In genomic region chr7:66869660-66870450, GRCh38 we compare ENCODE assay signal across 19 cellular contexts. TPM values are rescaled to one million over a fixed set of nuclear protein-coding genes. Genes with fewer than 3 reads are reported as not detected.
DNase-seq lines count a peak whose midpoint lies in the region; ATAC-seq and TF ChIP-seq lines count a peak whose summit lies in the region.
"Had no signal": no experiment of that assay in that cellular context is flagged by ENCODE, and none has a peak within 500 bp of the region (broad histone marks: within the 10 kb centered on the region; RNA-seq: fewer than 3 reads in every experiment).

No MANE protein-coding gene starts in this region.

- H3K27me3 ChIP-seq in HUES64 (ENCODE audit: insufficient read depth, low read length) (no peaks in the 10 kb centered on the region), gastrocnemius medialis (no peaks in the 10 kb centered on the region)
- H3K27me3 ChIP-seq: brain microvascular endothelial cell, testis had no signal

- H3K9ac ChIP-seq in HUES64 (ENCODE audit: low read depth, low read length) = no peak overlapping the region

- DNase-seq in activated T-cell treated with anti-CD3 and anti-CD28 coated beads, Interleukin-2, amount 50 U/mL, for 24 hours = no peak
- DNase-seq in activated T-cell treated with anti-CD3 and anti-CD28 coated beads for 4 hours (no peak), gastrocnemius medialis (no peak)
- DNase-seq in stimulated activated effector memory CD8-positive, alpha-beta T cell treated with anti-CD3 and anti-CD28 coated beads, Interleukin-12 subunit alpha, Interleukin-12 subunit beta, amount 100 ng/mL, for 72 hours (ENCODE audit: low spot score in 2 of 2) = no peak
- DNase-seq: activated CD4-positive, CD25-positive, alpha-beta regulatory T cell treated with anti-CD3 and anti-CD28 coated beads, Interleukin-2, amount 50 U/mL, for 72 hours; activated CD8-positive, alpha-beta memory T cell treated with anti-CD3 and anti-CD28 coated beads, Interleukin-2, amount 50 U/mL, for 48 hours; activated naive CD8-positive, alpha-beta T cell treated with anti-CD3 and anti-CD28 coated beads, Interleukin-2, amount 10 ng/mL, durations not matched to agents 7 days and 5 days; brain microvascular endothelial cell; naive thymus-derived CD4-positive, alpha-beta T cell; NCI-H1436 treated with DMSO at 0.1 percent for 48 hours; NCI-H345; stimulated activated CD4-positive, alpha-beta T cell treated with anti-CD3 and anti-CD28 coated beads, Interleukin-12 subunit alpha, Interleukin-12 subunit beta, amount 100 ng/mL, for 4 hours; T-helper 2 cell; testis had no signal

- peak overlapping the region; percentile 84 for H3K27ac Mint-ChIP-seq in activated T-cell treated with anti-CD3 and anti-CD28 coated beads, Interleukin-2, amount 50 U/mL, for 24 hours
- peak overlapping the region; percentile 72 for H3K27ac Mint-ChIP-seq in activated T-helper 17 cell treated with anti-CD3 and anti-CD28 coated beads, Interleukin-2, amount 50 U/mL, for 72 hours
- peak overlapping the region; percentile 1 for H3K27ac Mint-ChIP-seq in stimulated activated effector memory CD8-positive, alpha-beta T cell treated with anti-CD3 and anti-CD28 coated beads, Interleukin-12 subunit alpha, Interleukin-12 subunit beta, amount 100 ng/mL, for 72 hours
- H3K27ac Mint-ChIP-seq: activated naive CD8-positive, alpha-beta T cell treated with anti-CD3 and anti-CD28 coated beads, Interleukin-2, amount 10 ng/mL, durations not matched to agents 7 days and 5 days; naive thymus-derived CD4-positive, alpha-beta T cell had no signal

- peaks cover 29% of the 10 kb centered on the region for H3K4me1 ChIP-seq in HUES64 (ENCODE audit: insufficient read depth, low read length)
- H3K4me1 ChIP-seq in gastrocnemius medialis = peaks cover 0 to 3% of the 10 kb centered on the region in 2 donors
- H3K4me1 ChIP-seq: testis had no signal

- peaks cover 15% of the 10 kb centered on the region for H3K4me1 Mint-ChIP-seq in activated T-cell treated with anti-CD3 and anti-CD28 coated beads, Interleukin-2, amount 50 U/mL, for 24 hours (ENCODE audit: low read depth)
- peaks cover 6% of the 10 kb centered on the region for H3K4me1 Mint-ChIP-seq in activated T-helper 17 cell treated with anti-CD3 and anti-CD28 coated beads, Interleukin-2, amount 50 U/mL, for 72 hours
- H3K4me1 Mint-ChIP-seq in stimulated activated effector memory CD8-positive, alpha-beta T cell treated with anti-CD3 and anti-CD28 coated beads, Interleukin-12 subunit alpha, Interleukin-12 subunit beta, amount 100 ng/mL, for 72 hours = no peaks in the 10 kb centered on the region
- H3K4me1 Mint-ChIP-seq: activated naive CD8-positive, alpha-beta T cell treated with anti-CD3 and anti-CD28 coated beads, Interleukin-2, amount 10 ng/mL, durations not matched to agents 7 days and 5 days had no signal

- H3K36me3 ChIP-seq in HUES64 (ENCODE audit: insufficient read depth, low read length) (no peaks in the 10 kb centered on the region), gastrocnemius medialis (no peaks in the 10 kb centered on the region)
- H3K36me3 ChIP-seq: brain microvascular endothelial cell had no signal

- peaks cover 23% of the 10 kb centered on the region for H3K36me3 Mint-ChIP-seq in activated T-cell treated with anti-CD3 and anti-CD28 coated beads, Interleukin-2, amount 50 U/mL, for 24 hours (ENCODE audit: low read depth)
- peaks cover 5% of the 10 kb centered on the region for H3K36me3 Mint-ChIP-seq in activated T-helper 17 cell treated with anti-CD3 and anti-CD28 coated beads, Interleukin-2, amount 50 U/mL, for 72 hours (ENCODE audit: low read depth)
- H3K36me3 Mint-ChIP-seq in stimulated activated effector memory CD8-positive, alpha-beta T cell treated with anti-CD3 and anti-CD28 coated beads, Interleukin-12 subunit alpha, Interleukin-12 subunit beta, amount 100 ng/mL, for 72 hours = no peaks in the 10 kb centered on the region

- H3K9me3 ChIP-seq in HUES64 (ENCODE audit: insufficient read depth, low read depth, low read length) = no peaks in the 10 kb centered on the region
- no peaks in the 10 kb centered on the region for H3K9me3 ChIP-seq in gastrocnemius medialis
- H3K9me3 ChIP-seq: testis had no signal

- in situ Hi-C loops in gastrocnemius medialis (cut with MboI; ENCODE audit: low sequenced_read_pairs in 4 of 4) = no loop called here

- TF ChIP-seq POLR2A in gastrocnemius medialis (IDR thresholded peaks at IDR 0.05) = no peak

- H3K4me3 Mint-ChIP-seq in activated T-cell treated with anti-CD3 and anti-CD28 coated beads, Interleukin-2, amount 50 U/mL, for 24 hours = no peak overlapping the region
- H3K4me3 Mint-ChIP-seq in activated T-helper 17 cell treated with anti-CD3 and anti-CD28 coated beads, Interleukin-2, amount 50 U/mL, for 72 hours = peak overlapping the region; percentile 1
- H3K4me3 Mint-ChIP-seq in stimulated activated effector memory CD8-positive, alpha-beta T cell treated with anti-CD3 and anti-CD28 coated beads, Interleukin-12 subunit alpha, Interleukin-12 subunit beta, amount 100 ng/mL, for 72 hours = no peak overlapping the region
- H3K4me3 Mint-ChIP-seq: activated naive CD8-positive, alpha-beta T cell treated with anti-CD3 and anti-CD28 coated beads, Interleukin-2, amount 10 ng/mL, durations not matched to agents 7 days and 5 days; naive thymus-derived CD4-positive, alpha-beta T cell had no signal

- 74% methylated on average over 5 of the region's 5 CpGs for WGBS in HUES64

- peak; percentile 91 for ATAC-seq in activated T-helper 17 cell treated with anti-CD3 and anti-CD28 coated beads, Interleukin-2, amount 50 U/mL, for 72 hours (replicated peaks)
- peak; percentile 71 for ATAC-seq in stimulated activated effector memory CD8-positive, alpha-beta T cell treated with anti-CD3 and anti-CD28 coated beads, Interleukin-12 subunit alpha, Interleukin-12 subunit beta, amount 100 ng/mL, for 72 hours
- ATAC-seq in GM19455 (IDR thresholded peaks at IDR 0.05; ENCODE audit: unreplicated experiment) = no peak
- ATAC-seq in gastrocnemius medialis = no peak
- ATAC-seq in HG03175 (IDR thresholded peaks at IDR 0.05; ENCODE audit: unreplicated experiment) = no peak
- ATAC-seq: naive thymus-derived CD4-positive, alpha-beta T cell had no signal

- intact Hi-C loops in gastrocnemius medialis (cut with DNase I; ENCODE audit: low total_unique reads) = no loop called here

- no peaks in the 10 kb centered on the region for H3K27me3 Mint-ChIP-seq in activated T-cell treated with anti-CD3 and anti-CD28 coated beads, Interleukin-2, amount 50 U/mL, for 24 hours
- H3K27me3 Mint-ChIP-seq in activated T-helper 17 cell treated with anti-CD3 and anti-CD28 coated beads, Interleukin-2, amount 50 U/mL, for 72 hours = no peaks in the 10 kb centered on the region
- H3K27me3 Mint-ChIP-seq: activated naive CD8-positive, alpha-beta T cell treated with anti-CD3 and anti-CD28 coated beads, Interleukin-2, amount 10 ng/mL, durations not matched to agents 7 days and 5 days; naive thymus-derived CD4-positive, alpha-beta T cell had no signal

- H3K4me3 ChIP-seq in HUES64 (ENCODE audit: low read length) = no peak overlapping the region
- H3K4me3 ChIP-seq in gastrocnemius medialis = no peak overlapping the region
- H3K4me3 ChIP-seq: coronary artery, testis had no signal

- TF ChIP-seq CTCF in gastrocnemius medialis (IDR thresholded peaks at IDR 0.05 in 4 of 5, conservative IDR thresholded peaks at IDR 0.05 in 1 of 5) = no peak

- peak overlapping the region; percentile 9; the same call in 1 of the 2 replicates for H3K27ac ChIP-seq in HUES64 (ENCODE audit: low read depth, low read length)
- no peak overlapping the region for H3K27ac ChIP-seq in gastrocnemius medialis
- H3K27ac ChIP-seq: brain microvascular endothelial cell, coronary artery, testis had no signal

- H3K9me3 Mint-ChIP-seq in activated T-cell treated with anti-CD3 and anti-CD28 coated beads, Interleukin-2, amount 50 U/mL, for 24 hours = no peaks in the 10 kb centered on the region
- no peaks in the 10 kb centered on the region for H3K9me3 Mint-ChIP-seq in activated T-helper 17 cell treated with anti-CD3 and anti-CD28 coated beads, Interleukin-2, amount 50 U/mL, for 72 hours
- no peaks in the 10 kb centered on the region for H3K9me3 Mint-ChIP-seq in stimulated activated effector memory CD8-positive, alpha-beta T cell treated with anti-CD3 and anti-CD28 coated beads, Interleukin-12 subunit alpha, Interleukin-12 subunit beta, amount 100 ng/mL, for 72 hours
- H3K9me3 Mint-ChIP-seq: activated naive CD8-positive, alpha-beta T cell treated with anti-CD3 and anti-CD28 coated beads, Interleukin-2, amount 10 ng/mL, durations not matched to agents 7 days and 5 days; naive thymus-derived CD4-positive, alpha-beta T cell had no signal

RNA-seq across cellular contexts. Expression of gene TMEM248, which starts 51.2 kb away (rescaled TPM):
- 34.5 TPM for polyA plus RNA-seq in HUES64 (2013, experiment 1 of 2)
- 34.6 TPM for polyA plus RNA-seq in HUES64 (2013, experiment 2 of 2)
- 10 to 100 TPM; 67.4 to 85.7 TPM for total RNA-seq in activated T-helper 17 cell treated with anti-CD3 and anti-CD28 coated beads, Interleukin-2, amount 50 U/mL, for 72 hours
- 10 to 100 TPM; 53.2 to 65.9 (median 60.3) TPM for total RNA-seq in gastrocnemius medialis

Comparison
In these comparisons a context has a peak if more than half of its experiments do, and no peak if none do; other contexts are left out.
1. H3K27ac Mint-ChIP-seq: peak in every context shown above with its lines; median percentile 84 in activated T-cell treated with anti-CD3 and anti-CD28 coated beads, Interleukin-2, amount 50 U/mL, for 24 hours; 72 in activated T-helper 17 cell treated with anti-CD3 and anti-CD28 coated beads, Interleukin-2, amount 50 U/mL, for 72 hours; 1 in stimulated activated effector memory CD8-positive, alpha-beta T cell treated with anti-CD3 and anti-CD28 coated beads, Interleukin-12 subunit alpha, Interleukin-12 subunit beta, amount 100 ng/mL, for 72 hours.
2. ATAC-seq: peak in activated T-helper 17 cell treated with anti-CD3 and anti-CD28 coated beads, Interleukin-2, amount 50 U/mL, for 72 hours (single experiment) and stimulated activated effector memory CD8-positive, alpha-beta T cell treated with anti-CD3 and anti-CD28 coated beads, Interleukin-12 subunit alpha, Interleukin-12 subunit beta, amount 100 ng/mL, for 72 hours (single experiment); none in GM19455 (single experiment), gastrocnemius medialis (0 of 2) and HG03175 (single experiment).